15 cellular contexts compared by ENCODE assay signal in genomic region chr3:154184582-154184981, GRCh38.
"Had no signal": no experiment of that assay in that cellular context is flagged by ENCODE, and none has a peak within 500 bp of the region (broad histone marks: within the 10 kb centered on the region; RNA-seq: fewer than 3 reads in every experiment).

No MANE protein-coding gene starts in this region.

- H3K4me3 ChIP-seq: left ventricle myocardium inferior, pancreas, tibial nerve had no signal

- H3K4me1 ChIP-seq: left ventricle myocardium inferior had no signal

- FAIRE-seq: kidney, pancreas had no signal

- H3K36me3 ChIP-seq: brain microvascular endothelial cell, left ventricle myocardium inferior, pancreas had no signal

- DNase-seq: activated CD4-positive, alpha-beta memory T cell treated with anti-CD3 and anti-CD28 coated beads, Interleukin-2, amount 10 ng/mL, durations not matched to agents 7 days and 5 days; activated CD4-positive, alpha-beta T cell treated with anti-CD3 and anti-CD28 coated beads for 36 hours; activated naive CD8-positive, alpha-beta T cell treated with anti-CD3 and anti-CD28 coated beads for 36 hours; amygdala; brain microvascular endothelial cell; endodermal cell; erythroblast; hypothalamus; kidney; left ventricle myocardium inferior; naive thymus-derived CD4-positive, alpha-beta T cell; pancreas; stimulated activated CD4-positive, alpha-beta T cell treated with anti-CD3 and anti-CD28 coated beads, Interleukin-2, amount 100 ng/mL, for 48 hours; stimulated activated naive B cell treated with anti-CD40 and anti-IgM and Interleukin-4, amounts not matched to agents 10 μg/mL and 1 μg/mL and 100 μg/mL, for 72 hours had no signal

- H3K27me3 ChIP-seq: brain microvascular endothelial cell, pancreas, tibial nerve had no signal

- ATAC-seq: activated CD4-positive, alpha-beta T cell treated with anti-CD3 and anti-CD28 coated beads for 36 hours; naive thymus-derived CD4-positive, alpha-beta T cell; pancreas; stimulated activated naive B cell treated with anti-CD40 and anti-IgM and Interleukin-4, amounts not matched to agents 10 μg/mL and 1 μg/mL and 100 μg/mL, for 72 hours had no signal

- H3K9me3 ChIP-seq: pancreas had no signal

- H3K27ac ChIP-seq: brain microvascular endothelial cell, left ventricle myocardium inferior, pancreas, tibial nerve had no signal
